Comparison of ENCODE assay signal across 7 cellular contexts in genomic region chr18:44742741-44743311, GRCh38.
A peak's percentile ranks its signal among the peaks of the same experiment; 100 is the strongest.
DNase-seq lines count a peak whose midpoint lies in the region; ATAC-seq and TF ChIP-seq lines count a peak whose summit lies in the region.

No MANE protein-coding gene starts in this region.

- H3K4me3 ChIP-seq in adrenal gland (no peak overlapping the region), upper lobe of right lung (no peak overlapping the region)

- H3K27me3 ChIP-seq in adrenal gland (peaks cover 5% of the 10 kb centered on the region), upper lobe of right lung (no peaks in the 10 kb centered on the region)

- TF ChIP-seq POLR2A in adrenal gland (IDR thresholded peaks at IDR 0.05): no peak

- H3K9me3 ChIP-seq in adrenal gland (replicated peaks in 1 of 3) (no peaks in the 10 kb centered on the region), upper lobe of right lung (no peaks in the 10 kb centered on the region)

- H3K27ac ChIP-seq in adrenal gland (peak overlapping the region in 2 of 5 donors; percentile 49 to 57), upper lobe of right lung (peak overlapping the region; percentile 11)

- peaks cover 0 to 20% of the 10 kb centered on the region in 2 donors for H3K4me1 ChIP-seq in adrenal gland (replicated peaks in 1 of 2)
- peaks cover 7% of the 10 kb centered on the region for H3K4me1 ChIP-seq in upper lobe of right lung

- intact Hi-C loops in adrenal gland (cut with DNase I) (no loop called here), upper lobe of right lung (cut with DNase I) (no loop called here)

- TF ChIP-seq CTCF in adrenal gland (IDR thresholded peaks at IDR 0.05) (no peak), upper lobe of right lung (IDR thresholded peaks at IDR 0.05) (no peak)

- no peaks in the 10 kb centered on the region for H3K36me3 ChIP-seq in adrenal gland (replicated peaks in 1 of 2)
- H3K36me3 ChIP-seq in upper lobe of right lung: no peaks in the 10 kb centered on the region

- peak; percentile 38 for ATAC-seq in upper lobe of right lung
- ATAC-seq in HG03378 (IDR thresholded peaks at IDR 0.05; ENCODE audit: unreplicated experiment): no peak
- no peak for ATAC-seq in GM18907 (IDR thresholded peaks at IDR 0.05; ENCODE audit: unreplicated experiment)

- DNase-seq in NCI-H1105 treated with DMSO at 0.1 percent for 48 hours (lab: John Stamatoyannopoulos, UW): peak; percentile 88
- DNase-seq in adrenal gland: peak; percentile 17 to 86 (median 36)
- peak; percentile 68 for DNase-seq in left kidney (ENCODE audit: low read depth, low spot score)
- no peak for DNase-seq in upper lobe of right lung
- DNase-seq in SKM-1 (lab: John Stamatoyannopoulos, UW; ENCODE audit: unreplicated experiment): no peak

- WGBS in adrenal gland, 4 donors: 36 to 53% (median 44%) methylated on average over 3 of the region's 3 CpGs

Comparison
In these comparisons a context has a peak if more than half of its experiments do, and no peak if none do; other contexts are left out.
1. DNase-seq: peak in NCI-H1105 treated with DMSO at 0.1 percent for 48 hours (single experiment), adrenal gland (7 of 7) and left kidney (single experiment); none in upper lobe of right lung (single experiment) and SKM-1 (single experiment).